ENCODE assay signal across 9 cellular contexts in the genomic region with DNA sequence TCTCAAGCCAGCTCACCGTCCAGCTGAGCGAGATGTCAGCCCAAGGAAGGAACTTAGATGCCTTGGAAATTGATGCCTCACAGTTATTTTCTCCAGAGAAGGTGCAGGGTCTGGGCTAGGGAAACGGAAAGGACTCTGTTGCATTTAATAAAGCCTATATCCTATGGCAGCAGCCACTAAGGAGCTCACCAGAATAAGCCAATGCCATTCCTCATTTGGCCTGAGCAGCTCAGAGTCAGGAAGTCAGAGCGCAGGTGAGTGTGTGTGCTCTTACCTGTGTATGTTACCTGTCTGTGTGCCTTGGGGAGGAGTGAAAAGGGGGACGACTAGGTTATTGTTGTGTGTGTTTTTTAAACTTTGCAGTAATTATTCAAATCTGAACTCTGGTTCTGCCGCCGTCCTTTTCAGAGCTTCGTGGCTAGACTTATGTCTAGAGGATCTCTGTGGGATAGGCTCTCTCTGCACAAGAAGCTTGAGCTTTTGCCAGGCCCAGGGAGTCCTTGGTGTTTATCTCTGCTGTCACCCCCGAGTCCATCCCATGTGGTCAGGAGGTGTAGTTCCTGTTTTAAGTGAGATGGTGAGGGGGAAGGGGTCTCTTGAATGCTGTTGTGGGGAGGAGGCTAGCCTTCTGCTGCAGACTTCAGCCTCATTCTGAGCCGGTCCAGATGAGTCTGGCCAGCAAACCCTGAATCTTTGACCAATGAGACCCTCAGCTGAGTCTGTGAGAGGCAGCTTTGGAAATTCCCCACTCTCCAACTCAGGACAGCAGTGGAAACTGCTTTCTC.
A peak's percentile ranks its signal among the peaks of the same experiment; 100 is the strongest.
DNase-seq lines count a peak whose midpoint lies in the region; ATAC-seq lines count a peak whose summit lies in the region.
"Had no signal": no experiment of that assay in that cellular context is flagged by ENCODE, and none has a peak within 500 bp of the region (broad histone marks: within the 10 kb centered on the region; RNA-seq: fewer than 3 reads in every experiment).

No MANE protein-coding gene starts in this region.

- H3K9me3 Mint-ChIP-seq in central memory CD8-positive, alpha-beta T cell = no peaks in the 10 kb centered on the region

- H3K4me3 Mint-ChIP-seq in central memory CD8-positive, alpha-beta T cell = peak overlapping the region; percentile 84

- H3K27me3 ChIP-seq in effector memory CD4-positive, alpha-beta T cell (replicated peaks; ENCODE audit: control insufficient read depth, insufficient read depth, low read length, poor library complexity, severe bottlenecking) = no peaks in the 10 kb centered on the region

- no peaks in the 10 kb centered on the region for H3K36me3 ChIP-seq in effector memory CD4-positive, alpha-beta T cell (ENCODE audit: control insufficient read depth, insufficient read depth, low read length)
- H3K36me3 ChIP-seq: left lung had no signal

- DNase-seq in DMS53 (lab: John Stamatoyannopoulos, UW) (peak; percentile 79), NCI-H510A (lab: John Stamatoyannopoulos, UW) (peak; percentile 38), pons (ENCODE audit: low spot score) (peak; percentile 66)
- no peak for DNase-seq in central memory CD8-positive, alpha-beta T cell (ENCODE audit: low spot score in 2 of 2)
- DNase-seq in effector memory CD4-positive, alpha-beta T cell = no peak
- DNase-seq: left lung had no signal

- no peak overlapping the region for H3K4me3 ChIP-seq in effector memory CD4-positive, alpha-beta T cell (ENCODE audit: insufficient read depth, low read depth, low read length, poor library complexity, severe bottlenecking)

- H3K27me3 Mint-ChIP-seq in central memory CD8-positive, alpha-beta T cell = no peaks in the 10 kb centered on the region

- no peak overlapping the region for H3K27ac ChIP-seq in effector memory CD4-positive, alpha-beta T cell (ENCODE audit: insufficient read depth, low read length, poor library complexity, severe bottlenecking)
- H3K27ac ChIP-seq: left lung had no signal

- H3K4me1 Mint-ChIP-seq in central memory CD8-positive, alpha-beta T cell = peaks cover 27% of the 10 kb centered on the region

- peaks cover 22% of the 10 kb centered on the region for H3K4me1 ChIP-seq in effector memory CD4-positive, alpha-beta T cell (ENCODE audit: control insufficient read depth, insufficient read depth, low read length, poor library complexity, severe bottlenecking)

- no peak overlapping the region for H3K27ac Mint-ChIP-seq in central memory CD8-positive, alpha-beta T cell (ENCODE audit: low read depth)

- ATAC-seq in central memory CD8-positive, alpha-beta T cell (replicated peaks; ENCODE audit: extremely low read depth, poor library complexity, severe bottlenecking) = no peak
- ATAC-seq in HG02870 (IDR thresholded peaks at IDR 0.05; ENCODE audit: unreplicated experiment) (no peak), GM18502 (IDR thresholded peaks at IDR 0.05; ENCODE audit: poor library complexity, unreplicated experiment) (no peak), GM19035 (IDR thresholded peaks at IDR 0.05; ENCODE audit: unreplicated experiment) (no peak)

- peaks cover 6% of the 10 kb centered on the region for H3K36me3 Mint-ChIP-seq in central memory CD8-positive, alpha-beta T cell (ENCODE audit: insufficient read depth)

- no peaks in the 10 kb centered on the region for H3K9me3 ChIP-seq in effector memory CD4-positive, alpha-beta T cell (ENCODE audit: control insufficient read depth, low read length)
- H3K9me3 ChIP-seq: left lung had no signal

Comparison
In these comparisons a context has a peak if more than half of its experiments do, and no peak if none do; other contexts are left out.
1. DNase-seq: peak in DMS53 (single experiment), NCI-H510A (single experiment) and pons (single experiment); none in central memory CD8-positive, alpha-beta T cell (0 of 2) and effector memory CD4-positive, alpha-beta T cell (0 of 3).